1 cellular context compared by ENCODE assay signal in the genomic region with DNA sequence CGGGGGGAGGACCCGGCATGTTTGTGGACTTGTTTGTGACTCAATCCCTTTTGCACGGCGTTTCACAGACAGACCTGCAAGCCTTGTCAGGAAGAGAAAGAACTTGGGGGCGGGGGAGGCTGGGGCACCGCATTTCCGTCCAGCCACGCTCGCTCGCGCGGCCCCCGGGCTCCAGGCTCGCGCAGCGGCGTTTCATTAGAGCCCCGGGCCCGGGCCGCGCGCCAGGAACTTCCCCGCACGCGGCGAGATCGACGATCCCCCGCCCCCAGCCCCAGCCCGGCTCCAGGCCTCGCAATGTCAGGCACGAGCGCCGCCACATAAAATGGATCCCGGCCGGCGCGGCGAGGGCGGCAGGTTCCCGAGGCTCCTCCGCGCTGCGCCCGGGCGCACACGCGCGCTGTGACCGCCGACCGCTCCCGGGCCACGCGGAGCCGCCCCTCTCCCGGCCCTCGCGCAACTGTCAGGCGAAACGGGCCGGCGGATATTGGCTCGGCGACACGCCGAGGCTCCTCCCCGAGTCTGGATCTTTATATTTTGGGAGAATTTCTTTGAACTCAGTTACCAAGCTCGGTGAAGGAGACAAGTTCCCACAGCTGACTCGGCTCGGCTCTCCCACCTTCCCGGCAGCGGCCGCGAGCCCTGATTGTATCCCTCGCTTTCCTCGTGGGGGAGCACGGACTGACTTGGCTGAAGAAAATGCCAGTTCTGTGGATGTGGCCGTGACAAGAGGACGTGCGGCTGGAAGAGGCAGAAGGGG.
TF ChIP-seq lines count a peak whose summit lies in the region.

A gene (plus strand): TSS at position 557 of the 757 bp plus-strand sequence. CDS start 440 bp downstream, outside the sequence.

TF ChIP-seq in GM23338, 12 proteins besides CTCF, POLR2A, EP300 and RAD21 (continued from another document):
- TF ChIP-seq, protein P1, sequence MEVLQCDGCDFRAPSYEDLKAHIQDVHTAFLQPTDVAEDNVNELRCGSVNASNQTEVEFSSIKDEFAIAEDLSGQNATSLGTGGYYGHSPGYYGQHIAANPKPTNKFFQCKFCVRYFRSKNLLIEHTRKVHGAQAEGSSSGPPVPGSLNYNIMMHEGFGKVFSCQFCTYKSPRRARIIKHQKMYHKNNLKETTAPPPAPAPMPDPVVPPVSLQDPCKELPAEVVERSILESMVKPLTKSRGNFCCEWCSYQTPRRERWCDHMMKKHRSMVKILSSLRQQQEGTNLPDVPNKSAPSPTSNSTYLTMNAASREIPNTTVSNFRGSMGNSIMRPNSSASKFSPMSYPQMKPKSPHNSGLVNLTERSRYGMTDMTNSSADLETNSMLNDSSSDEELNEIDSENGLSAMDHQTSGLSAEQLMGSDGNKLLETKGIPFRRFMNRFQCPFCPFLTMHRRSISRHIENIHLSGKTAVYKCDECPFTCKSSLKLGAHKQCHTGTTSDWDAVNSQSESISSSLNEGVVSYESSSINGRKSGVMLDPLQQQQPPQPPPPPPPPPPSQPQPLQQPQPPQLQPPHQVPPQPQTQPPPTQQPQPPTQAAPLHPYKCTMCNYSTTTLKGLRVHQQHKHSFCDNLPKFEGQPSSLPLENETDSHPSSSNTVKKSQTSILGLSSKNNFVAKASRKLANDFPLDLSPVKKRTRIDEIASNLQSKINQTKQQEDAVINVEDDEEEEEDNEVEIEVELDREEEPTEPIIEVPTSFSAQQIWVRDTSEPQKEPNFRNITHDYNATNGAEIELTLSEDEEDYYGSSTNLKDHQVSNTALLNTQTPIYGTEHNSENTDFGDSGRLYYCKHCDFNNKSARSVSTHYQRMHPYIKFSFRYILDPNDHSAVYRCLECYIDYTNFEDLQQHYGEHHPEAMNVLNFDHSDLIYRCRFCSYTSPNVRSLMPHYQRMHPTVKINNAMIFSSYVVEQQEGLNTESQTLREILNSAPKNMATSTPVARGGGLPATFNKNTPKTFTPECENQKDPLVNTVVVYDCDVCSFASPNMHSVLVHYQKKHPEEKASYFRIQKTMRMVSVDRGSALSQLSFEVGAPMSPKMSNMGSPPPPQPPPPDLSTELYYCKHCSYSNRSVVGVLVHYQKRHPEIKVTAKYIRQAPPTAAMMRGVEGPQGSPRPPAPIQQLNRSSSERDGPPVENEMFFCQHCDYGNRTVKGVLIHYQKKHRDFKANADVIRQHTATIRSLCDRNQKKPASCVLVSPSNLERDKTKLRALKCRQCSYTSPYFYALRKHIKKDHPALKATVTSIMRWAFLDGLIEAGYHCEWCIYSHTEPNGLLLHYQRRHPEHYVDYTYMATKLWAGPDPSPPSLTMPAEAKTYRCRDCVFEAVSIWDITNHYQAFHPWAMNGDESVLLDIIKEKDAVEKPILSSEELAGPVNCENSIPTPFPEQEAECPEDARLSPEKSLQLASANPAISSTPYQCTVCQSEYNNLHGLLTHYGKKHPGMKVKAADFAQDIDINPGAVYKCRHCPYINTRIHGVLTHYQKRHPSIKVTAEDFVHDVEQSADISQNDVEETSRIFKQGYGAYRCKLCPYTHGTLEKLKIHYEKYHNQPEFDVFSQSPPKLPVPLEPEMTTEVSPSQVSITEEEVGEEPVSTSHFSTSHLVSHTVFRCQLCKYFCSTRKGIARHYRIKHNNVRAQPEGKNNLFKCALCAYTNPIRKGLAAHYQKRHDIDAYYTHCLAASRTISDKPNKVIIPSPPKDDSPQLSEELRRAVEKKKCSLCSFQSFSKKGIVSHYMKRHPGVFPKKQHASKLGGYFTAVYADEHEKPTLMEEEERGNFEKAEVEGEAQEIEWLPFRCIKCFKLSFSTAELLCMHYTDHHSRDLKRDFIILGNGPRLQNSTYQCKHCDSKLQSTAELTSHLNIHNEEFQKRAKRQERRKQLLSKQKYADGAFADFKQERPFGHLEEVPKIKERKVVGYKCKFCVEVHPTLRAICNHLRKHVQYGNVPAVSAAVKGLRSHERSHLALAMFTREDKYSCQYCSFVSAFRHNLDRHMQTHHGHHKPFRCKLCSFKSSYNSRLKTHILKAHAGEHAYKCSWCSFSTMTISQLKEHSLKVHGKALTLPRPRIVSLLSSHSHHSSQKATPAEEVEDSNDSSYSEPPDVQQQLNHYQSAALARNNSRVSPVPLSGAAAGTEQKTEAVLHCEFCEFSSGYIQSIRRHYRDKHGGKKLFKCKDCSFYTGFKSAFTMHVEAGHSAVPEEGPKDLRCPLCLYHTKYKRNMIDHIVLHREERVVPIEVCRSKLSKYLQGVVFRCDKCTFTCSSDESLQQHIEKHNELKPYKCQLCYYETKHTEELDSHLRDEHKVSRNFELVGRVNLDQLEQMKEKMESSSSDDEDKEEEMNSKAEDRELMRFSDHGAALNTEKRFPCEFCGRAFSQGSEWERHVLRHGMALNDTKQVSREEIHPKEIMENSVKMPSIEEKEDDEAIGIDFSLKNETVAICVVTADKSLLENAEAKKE (CRISPR knock-in tag; IDR thresholded peaks at IDR 0.05), result no peak
- no peak for TF ChIP-seq STAT1 (IDR thresholded peaks at IDR 0.05; ENCODE audit: unreplicated experiment)
- TF ChIP-seq JUNB (IDR thresholded peaks at IDR 0.05; ENCODE audit: unreplicated experiment), result no peak
- TF ChIP-seq EZH2 (IDR thresholded peaks at IDR 0.05; ENCODE audit: low read depth, unreplicated experiment), result no peak
